ENCODE assay signal across 13 cellular contexts in the genomic region with DNA sequence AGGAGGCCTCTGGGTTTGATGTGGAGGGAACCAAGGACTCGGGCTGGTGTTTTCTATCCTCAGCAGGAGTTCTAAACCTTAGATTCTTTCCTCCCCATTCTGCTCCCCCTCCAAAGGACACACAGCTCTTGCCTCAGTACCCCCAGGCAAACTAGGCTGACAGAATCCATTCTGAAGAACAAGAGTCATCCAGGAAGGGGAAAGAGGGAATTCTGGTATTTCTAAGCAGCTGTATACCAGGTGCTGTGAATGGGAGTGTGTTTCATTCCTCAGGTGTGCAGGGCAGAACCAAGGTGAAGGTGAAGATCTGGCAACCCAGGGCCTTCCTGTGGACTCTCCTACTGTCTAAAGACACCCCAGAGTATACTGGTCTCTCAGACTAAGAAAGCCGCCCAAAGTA. TPM values are rescaled to one million over a fixed set of nuclear protein-coding genes. Genes with fewer than 3 reads are reported as not detected.
A peak's percentile ranks its signal among the peaks of the same experiment; 100 is the strongest.
DNase-seq lines count a peak whose midpoint lies in the region; ATAC-seq and TF ChIP-seq lines count a peak whose summit lies in the region.
"Had no signal": no experiment of that assay in that cellular context is flagged by ENCODE, and none has a peak within 500 bp of the region (broad histone marks: within the 10 kb centered on the region; RNA-seq: fewer than 3 reads in every experiment).

No MANE protein-coding gene starts in this region.

- DNase-seq in heart right ventricle (no peak), Right ventricle myocardium superior (no peak), esophagus squamous epithelium (lab: John Stamatoyannopoulos, UW) (no peak), prostate gland (ENCODE audit: low spot score) (no peak), upper lobe of left lung (no peak), occipital lobe (lab: John Stamatoyannopoulos, UW) (no peak)
- DNase-seq in CD8-positive, alpha-beta T cell = no peak
- DNase-seq: activated CD4-positive, alpha-beta memory T cell treated with anti-CD3 and anti-CD28 coated beads, Interleukin-2, amount 10 ng/mL, durations not matched to agents 7 days and 5 days; CD4-positive, CD25-positive, alpha-beta regulatory T cell; KG1; NCI-H1436 had no signal

- H3K4me3 ChIP-seq in heart right ventricle (no peak overlapping the region), esophagus squamous epithelium (no peak overlapping the region), prostate gland (no peak overlapping the region), upper lobe of left lung (no peak overlapping the region)
- H3K4me3 ChIP-seq in CD8-positive, alpha-beta T cell (ENCODE audit: low read depth, low read length) = no peak overlapping the region

- POLR2A ChIA-PET in CD8-positive, alpha-beta T cell (lab: Charles Lee) = interaction anchor here (1.4 kb wide), 1 partner anchor 57 kb away, joined by 3 read pairs; a partner anchor contains a TSS

- intact Hi-C loops in heart right ventricle (cut with DNase I) = loop anchor here in 9 of 10 donors (2.0 to 10.0 kb wide), 10 partner anchors 55 to 250 kb away; a partner anchor contains a TSS
- intact Hi-C loops in Right ventricle myocardium superior (cut with DNase I) = loop anchor here (5.0 kb wide), 1 partner anchor 235 kb away; a partner anchor contains a TSS
- intact Hi-C loops in esophagus squamous epithelium (cut with DNase I) = loop anchor here (10.0 kb wide), 2 partner anchors 148 to 248 kb away; no protein-coding TSS in a partner anchor
- intact Hi-C loops in prostate gland (cut with DNase I) = loop anchor here (10.0 kb wide), 1 partner anchor 58 kb away; a partner anchor contains a TSS
- intact Hi-C loops in CD8-positive, alpha-beta T cell (cut with DNase I, micrococcal nuclease) = no loop called here

- TF ChIP-seq POLR2A in esophagus squamous epithelium (IDR thresholded peaks at IDR 0.05) = no peak
- TF ChIP-seq POLR2A in prostate gland (IDR thresholded peaks at IDR 0.05) = no peak
- no peak for TF ChIP-seq POLR2A in upper lobe of left lung (IDR thresholded peaks at IDR 0.05)

- H3K36me3 ChIP-seq in heart right ventricle (peaks cover 0 to 60% (median 0%) of the 10 kb centered on the region in 9 donors), esophagus squamous epithelium (peaks cover 0 to 45% (median 5%) of the 10 kb centered on the region in 3 donors), prostate gland (peaks cover 0 to 4% of the 10 kb centered on the region in 2 donors), upper lobe of left lung (peaks cover 3 to 44% (median 27%) of the 10 kb centered on the region in 4 donors)
- H3K36me3 ChIP-seq in CD8-positive, alpha-beta T cell (ENCODE audit: insufficient read depth, low read length) = peaks cover 30% of the 10 kb centered on the region

- H3K27me3 ChIP-seq in heart right ventricle (no peaks in the 10 kb centered on the region), esophagus squamous epithelium (no peaks in the 10 kb centered on the region), prostate gland (replicated peaks; ENCODE audit: insufficient read depth) (no peaks in the 10 kb centered on the region), upper lobe of left lung (no peaks in the 10 kb centered on the region)
- no peaks in the 10 kb centered on the region for H3K27me3 ChIP-seq in CD8-positive, alpha-beta T cell (ENCODE audit: insufficient read depth, low read length)

- no peak overlapping the region for H3K27ac Mint-ChIP-seq in CD8-positive, alpha-beta T cell
- H3K27ac Mint-ChIP-seq: activated CD4-positive, alpha-beta memory T cell treated with anti-CD3 and anti-CD28 coated beads, Interleukin-2, amount 10 ng/mL, durations not matched to agents 7 days and 5 days had no signal

- H3K9me3 ChIP-seq in heart right ventricle = no peaks in the 10 kb centered on the region
- no peaks in the 10 kb centered on the region for H3K9me3 ChIP-seq in esophagus squamous epithelium
- no peaks in the 10 kb centered on the region for H3K9me3 ChIP-seq in prostate gland
- H3K9me3 ChIP-seq in upper lobe of left lung = no peaks in the 10 kb centered on the region
- H3K9me3 ChIP-seq in CD8-positive, alpha-beta T cell (ENCODE audit: low read length) = no peaks in the 10 kb centered on the region

- peaks cover 24% of the 10 kb centered on the region for H3K4me1 Mint-ChIP-seq in CD8-positive, alpha-beta T cell (ENCODE audit: low read depth)

- no peaks in the 10 kb centered on the region for H3K9me3 Mint-ChIP-seq in CD8-positive, alpha-beta T cell
- H3K9me3 Mint-ChIP-seq: activated CD4-positive, alpha-beta memory T cell treated with anti-CD3 and anti-CD28 coated beads, Interleukin-2, amount 10 ng/mL, durations not matched to agents 7 days and 5 days; CD4-positive, CD25-positive, alpha-beta regulatory T cell had no signal

- peaks cover 70% of the 10 kb centered on the region for H3K36me3 Mint-ChIP-seq in CD8-positive, alpha-beta T cell

- ATAC-seq in heart right ventricle (no peak), Right ventricle myocardium superior (ENCODE audit: poor library complexity) (no peak), upper lobe of left lung (ENCODE audit: low FRiP score in 2 of 2) (no peak), GM19351 (IDR thresholded peaks at IDR 0.05; ENCODE audit: unreplicated experiment) (no peak)
- ATAC-seq in CD8-positive, alpha-beta T cell = no peak
- ATAC-seq: HCT116 had no signal

- CTCF ChIA-PET in CD8-positive, alpha-beta T cell (lab: Charles Lee) = interaction anchor here (1.4 to 5.2 kb wide), 2 partner anchors 148 to 253 kb away, joined by 4 to 35 read pairs; no protein-coding TSS in a partner anchor

- H3K4me1 ChIP-seq in heart right ventricle (peaks cover 26 to 92% (median 69%) of the 10 kb centered on the region in 9 donors), esophagus squamous epithelium (peaks cover 36 to 81% (median 51%) of the 10 kb centered on the region in 3 donors), prostate gland (replicated peaks) (peaks cover 10% of the 10 kb centered on the region), upper lobe of left lung (peaks cover 64 to 78% (median 72%) of the 10 kb centered on the region in 4 donors)
- H3K4me1 ChIP-seq in CD8-positive, alpha-beta T cell (ENCODE audit: insufficient read depth, low read length) = peaks cover 20% of the 10 kb centered on the region

- TF ChIP-seq EP300 in upper lobe of left lung (IDR thresholded peaks at IDR 0.05) = no peak

- no peaks in the 10 kb centered on the region for H3K27me3 Mint-ChIP-seq in CD8-positive, alpha-beta T cell (ENCODE audit: low read depth)
- H3K27me3 Mint-ChIP-seq: activated CD4-positive, alpha-beta memory T cell treated with anti-CD3 and anti-CD28 coated beads, Interleukin-2, amount 10 ng/mL, durations not matched to agents 7 days and 5 days; CD4-positive, CD25-positive, alpha-beta regulatory T cell had no signal

- TF ChIP-seq CTCF in heart right ventricle (IDR thresholded peaks at IDR 0.05) (no peak), esophagus squamous epithelium (IDR thresholded peaks at IDR 0.05) (no peak), prostate gland (IDR thresholded peaks at IDR 0.05) (no peak), upper lobe of left lung (IDR thresholded peaks at IDR 0.05) (no peak)
- TF ChIP-seq CTCF in CD8-positive, alpha-beta T cell (IDR thresholded peaks at IDR 0.05) = no peak

- H3K4me3 Mint-ChIP-seq in CD8-positive, alpha-beta T cell = no peak overlapping the region
- H3K4me3 Mint-ChIP-seq: activated CD4-positive, alpha-beta memory T cell treated with anti-CD3 and anti-CD28 coated beads, Interleukin-2, amount 10 ng/mL, durations not matched to agents 7 days and 5 days had no signal

- H3K27ac ChIP-seq in heart right ventricle (peak overlapping the region; percentile 78 to 97 (median 85)), esophagus squamous epithelium (peak overlapping the region; percentile 78 to 92 (median 88)), prostate gland (peak overlapping the region; percentile 7 to 55), upper lobe of left lung (peak overlapping the region; percentile 78 to 96 (median 86))
- no peak overlapping the region for H3K27ac ChIP-seq in CD8-positive, alpha-beta T cell (ENCODE audit: low read depth, low read length)

- WGBS in heart right ventricle, 2 donors = 81 to 86% methylated on average over 2 of the region's 2 CpGs
- 58 to 64% methylated on average over 2 of the region's 2 CpGs for WGBS in esophagus squamous epithelium, 2 donors
- WGBS in prostate gland = 93% methylated on average over 2 of the region's 2 CpGs
- WGBS in upper lobe of left lung, 2 donors = 58 to 73% methylated on average over 2 of the region's 2 CpGs

RNA-seq across cellular contexts. Expression of a gene that starts 4.1 kb away (rescaled TPM):
- total RNA-seq in heart right ventricle (10 to 100 TPM; 26.8 to 41.2 (median 32.7) TPM), Right ventricle myocardium superior (32.9 TPM), esophagus squamous epithelium (10 to 100 TPM; 18.4 to 44.3 (median 35.0) TPM), prostate gland (10 to 100 TPM; 82.7 to 87.4 TPM), upper lobe of left lung (100 to 1,000 TPM in 2 of 6 donors, 10 to 100 TPM in 4; 60.9 to 155 (median 84.6) TPM), occipital lobe (43.2 TPM)
- 10 to 100 TPM; 38.6 to 45.5 TPM for polyA plus RNA-seq in heart right ventricle
- total RNA-seq in CD8-positive, alpha-beta T cell = 100 to 1,000 TPM; 204 to 221 TPM

RNA-seq across cellular contexts. Expression of a gene that starts 19.9 kb away (rescaled TPM):
- total RNA-seq in heart right ventricle (100 to 1,000 TPM; 131 to 229 (median 179) TPM), Right ventricle myocardium superior (182 TPM), esophagus squamous epithelium (10 to 100 TPM; 62.0 to 80.5 (median 64.2) TPM), prostate gland (100 to 1,000 TPM in 1 of 2 donors, 10 to 100 TPM in 1; 94.4 to 120 TPM), upper lobe of left lung (100 to 1,000 TPM; 186 to 358 (median 266) TPM), occipital lobe (7.3 TPM)
- 100 to 1,000 TPM; 101 to 120 TPM for polyA plus RNA-seq in heart right ventricle
- total RNA-seq in CD8-positive, alpha-beta T cell = 10 to 100 TPM in 1 of 2 experiments, 1 to 10 TPM in 1; 9.1 to 11.4 TPM

RNA-seq across cellular contexts. Expression of a gene that starts 50.2 kb away (rescaled TPM):
- 10 to 100 TPM; 39.5 to 61.0 (median 50.6) TPM for total RNA-seq in heart right ventricle
- 10 to 100 TPM in 1 of 2 donors, 1 to 10 TPM in 1; 8.0 to 36.9 TPM for polyA plus RNA-seq in heart right ventricle
- 46.3 TPM for total RNA-seq in Right ventricle myocardium superior
- 10 to 100 TPM; 40.2 to 81.9 (median 46.6) TPM for total RNA-seq in esophagus squamous epithelium
- total RNA-seq in prostate gland = 10 to 100 TPM; 51.6 to 57.5 TPM
- total RNA-seq in upper lobe of left lung = 10 to 100 TPM; 35.0 to 90.2 (median 53.4) TPM
- total RNA-seq in occipital lobe = 15.1 TPM
- 10 to 100 TPM; 25.6 to 27.2 TPM for total RNA-seq in CD8-positive, alpha-beta T cell

RNA-seq across cellular contexts. Expression of a gene that starts 56.3 kb away (rescaled TPM):
- 10 to 100 TPM; 30.4 to 47.5 (median 37.9) TPM for total RNA-seq in heart right ventricle
- polyA plus RNA-seq in heart right ventricle = 10 to 100 TPM; 22.2 to 29.4 TPM
- 36.0 TPM for total RNA-seq in Right ventricle myocardium superior
- 10 to 100 TPM; 33.8 to 59.3 (median 51.2) TPM for total RNA-seq in esophagus squamous epithelium
- 10 to 100 TPM; 52.6 to 77.7 TPM for total RNA-seq in prostate gland
- total RNA-seq in upper lobe of left lung = 100 to 1,000 TPM in 1 of 6 donors, 10 to 100 TPM in 5; 37.7 to 121 (median 65.8) TPM
- 152 TPM for total RNA-seq in occipital lobe
- total RNA-seq in CD8-positive, alpha-beta T cell = 10 to 100 TPM; 15.4 to 15.9 TPM

Comparison
In these comparisons a context has a peak if more than half of its experiments do, and no peak if none do; other contexts are left out.
1. intact Hi-C loops: an anchor here in heart right ventricle (2.0 to 10.0 kb wide), Right ventricle myocardium superior (5.0 kb wide), esophagus squamous epithelium (10.0 kb wide) and prostate gland (10.0 kb wide); none called in CD8-positive, alpha-beta T cell.